18 cellular contexts compared by ENCODE assay signal in the genomic region with DNA sequence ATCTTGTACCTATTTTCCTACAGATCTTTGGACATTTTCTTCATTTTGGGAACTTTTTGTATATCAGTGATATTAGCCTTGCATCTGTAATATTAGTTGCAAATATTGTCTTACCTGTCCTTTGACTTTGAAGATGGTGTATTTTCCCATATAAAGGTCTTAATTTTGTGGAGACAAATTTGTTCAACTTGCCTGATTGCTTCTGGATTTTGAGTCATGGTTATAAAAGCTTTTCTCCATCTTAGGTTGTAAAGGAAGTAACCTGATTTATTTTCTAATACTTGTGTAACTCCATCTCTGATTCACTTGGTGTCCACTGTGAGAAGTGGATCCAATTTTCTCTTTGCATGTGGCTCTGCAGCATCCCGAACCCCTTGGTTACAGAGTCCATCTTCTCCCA.
"Had no signal": no experiment of that assay in that cellular context is flagged by ENCODE, and none has a peak within 500 bp of the region (broad histone marks: within the 10 kb centered on the region; RNA-seq: fewer than 3 reads in every experiment).

No MANE protein-coding gene starts in this region.

- H3K9me3 Mint-ChIP-seq: activated B cell treated with CpG ODN at 0.5 μM for 24 hours; activated CD4-positive, alpha-beta T cell treated with anti-CD3 and anti-CD28 coated beads, Interleukin-2, amount 10 ng/mL, durations not matched to agents 24 days and 14 days; dendritic cell treated with granulocyte-macrophage colony-stimulating factor and Interleukin-4, amounts not matched to agents 40 ng/mL and 50 ng/mL, for 4 days; neural progenitor cell; stimulated activated effector memory CD8-positive, alpha-beta T cell treated with anti-CD3 and anti-CD28 coated beads, Interleukin-12 subunit alpha, Interleukin-12 subunit beta, amount 100 ng/mL, for 72 hours had no signal

- ATAC-seq: activated CD8-positive, alpha-beta T cell treated with anti-CD3 and anti-CD28 coated beads, Interleukin-2, amount 10 ng/mL, durations not matched to agents 7 days and 5 days; stimulated activated effector memory CD8-positive, alpha-beta T cell treated with anti-CD3 and anti-CD28 coated beads, Interleukin-12 subunit alpha, Interleukin-12 subunit beta, amount 100 ng/mL, for 72 hours; T-helper 17 cell had no signal

- H2AFZ ChIP-seq: neural progenitor cell had no signal

- H3K4me3 ChIP-seq: breast epithelium, heart right ventricle, neural progenitor cell, pancreas, uterus had no signal

- H3K4me1 Mint-ChIP-seq: activated CD4-positive, alpha-beta T cell treated with anti-CD3 and anti-CD28 coated beads, Interleukin-2, amount 10 ng/mL, durations not matched to agents 24 days and 14 days; stimulated activated effector memory CD8-positive, alpha-beta T cell treated with anti-CD3 and anti-CD28 coated beads, Interleukin-12 subunit alpha, Interleukin-12 subunit beta, amount 100 ng/mL, for 72 hours had no signal

- H3K4me3 Mint-ChIP-seq: activated B cell treated with CpG ODN at 0.5 μM for 24 hours; activated CD4-positive, alpha-beta T cell treated with anti-CD3 and anti-CD28 coated beads, Interleukin-2, amount 10 ng/mL, durations not matched to agents 24 days and 14 days; activated CD8-positive, alpha-beta T cell treated with anti-CD3 and anti-CD28 coated beads, Interleukin-2, amount 10 ng/mL, durations not matched to agents 7 days and 5 days; activated naive CD8-positive, alpha-beta T cell; dendritic cell treated with granulocyte-macrophage colony-stimulating factor and Interleukin-4, amounts not matched to agents 40 ng/mL and 50 ng/mL, for 4 days; naive B cell; neural progenitor cell; stimulated activated effector memory CD8-positive, alpha-beta T cell treated with anti-CD3 and anti-CD28 coated beads, Interleukin-12 subunit alpha, Interleukin-12 subunit beta, amount 100 ng/mL, for 72 hours; T-helper 17 cell had no signal

- H3K9ac ChIP-seq: neural progenitor cell had no signal

- H3K9me3 ChIP-seq: breast epithelium, pancreas, uterus had no signal

- DNase-seq: activated B cell treated with CpG ODN at 0.5 μM for 24 hours; activated CD4-positive, alpha-beta T cell treated with anti-CD3 and anti-CD28 coated beads, Interleukin-2, amount 10 ng/mL, durations not matched to agents 24 days and 14 days; activated CD8-positive, alpha-beta T cell treated with anti-CD3 and anti-CD28 coated beads, Interleukin-2, amount 10 ng/mL, durations not matched to agents 7 days and 5 days; activated gamma-delta T cell treated with Interleukin-2 at 50 U/mL for 16 hours; effector memory CD4-positive, alpha-beta T cell; naive B cell; stimulated activated CD4-positive, alpha-beta T cell treated with anti-CD3 and anti-CD28 coated beads, Interleukin-12 subunit alpha, Interleukin-12 subunit beta, amount 100 ng/mL, for 4 hours; stimulated activated CD4-positive, alpha-beta T cell treated with anti-CD3 and anti-CD28 coated beads, Interleukin-2, amount 100 ng/mL, for 24 hours; T-helper 17 cell; uterus had no signal

- H3K4me2 ChIP-seq: neural progenitor cell had no signal

- H3K4me1 ChIP-seq: breast epithelium, neural progenitor cell, uterus had no signal

- H3K36me3 ChIP-seq: breast epithelium, heart right ventricle, neural progenitor cell, pancreas, uterus had no signal

- H3K27ac Mint-ChIP-seq: activated B cell treated with CpG ODN at 0.5 μM for 24 hours; activated CD4-positive, alpha-beta T cell treated with anti-CD3 and anti-CD28 coated beads, Interleukin-2, amount 10 ng/mL, durations not matched to agents 24 days and 14 days; activated CD8-positive, alpha-beta T cell treated with anti-CD3 and anti-CD28 coated beads, Interleukin-2, amount 10 ng/mL, durations not matched to agents 7 days and 5 days; activated naive CD8-positive, alpha-beta T cell; dendritic cell treated with granulocyte-macrophage colony-stimulating factor and Interleukin-4, amounts not matched to agents 40 ng/mL and 50 ng/mL, for 4 days; naive B cell; neural progenitor cell; stimulated activated effector memory CD8-positive, alpha-beta T cell treated with anti-CD3 and anti-CD28 coated beads, Interleukin-12 subunit alpha, Interleukin-12 subunit beta, amount 100 ng/mL, for 72 hours; T-helper 17 cell had no signal

- H3K36me3 Mint-ChIP-seq: activated naive CD8-positive, alpha-beta T cell; naive B cell; neural progenitor cell; stimulated activated effector memory CD8-positive, alpha-beta T cell treated with anti-CD3 and anti-CD28 coated beads, Interleukin-12 subunit alpha, Interleukin-12 subunit beta, amount 100 ng/mL, for 72 hours had no signal

- H3K27ac ChIP-seq: breast epithelium, neural progenitor cell, uterus had no signal

- H3K27me3 ChIP-seq: breast epithelium, heart right ventricle, pancreas, uterus had no signal

- FAIRE-seq: frontal cortex, pancreas had no signal
